18 cellular contexts compared by ENCODE assay signal in the genomic region with DNA sequence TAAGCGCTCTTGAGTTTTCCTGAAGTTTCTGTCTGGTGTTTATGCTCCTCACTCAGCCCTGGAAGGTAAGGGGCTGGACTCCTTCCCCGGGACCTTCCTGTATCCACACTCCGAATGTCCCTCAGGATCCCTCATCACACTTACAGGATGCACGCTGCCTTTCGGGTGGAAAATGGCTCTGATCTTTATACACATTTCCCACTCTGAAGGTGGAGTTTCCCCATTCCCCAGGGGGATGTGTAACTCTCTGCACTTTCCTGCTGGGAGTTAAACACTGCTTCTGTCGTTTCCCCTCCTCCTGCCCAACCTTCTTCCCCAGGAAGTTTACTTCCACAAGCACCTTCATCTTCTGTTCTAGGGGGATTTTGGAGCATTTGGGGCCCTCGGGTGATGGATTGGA.
"Had no signal": no experiment of that assay in that cellular context is flagged by ENCODE, and none has a peak within 500 bp of the region (broad histone marks: within the 10 kb centered on the region; RNA-seq: fewer than 3 reads in every experiment).

No MANE protein-coding gene starts in this region.

- H3K4me3 ChIP-seq: hepatocyte, ovary, SK-N-MC, tibial nerve had no signal

- H3K27me3 ChIP-seq: hepatocyte, ovary, tibial nerve had no signal

- ATAC-seq: activated CD4-positive, CD25-positive, alpha-beta regulatory T cell treated with anti-CD3 and anti-CD28 coated beads, Interleukin-2, amount 50 U/mL, for 24 hours; stimulated activated memory B cell treated with anti-CD40 and anti-IgM and Interleukin-4, amounts not matched to agents 10 μg/mL and 1 μg/mL and 100 μg/mL, for 72 hours had no signal

- DNase-seq: activated CD4-positive, alpha-beta T cell treated with anti-CD3 and anti-CD28 coated beads, Interleukin-2, amount 50 U/mL, for 1 hour; activated CD8-positive, alpha-beta memory T cell treated with anti-CD3 and anti-CD28 coated beads for 24 hours; activated gamma-delta T cell treated with Interleukin-2 at 50 U/mL for 16 hours; anterior cingulate cortex; endodermal cell; islet precursor cell; ovary; stimulated activated CD4-positive, alpha-beta T cell treated with anti-CD3 and anti-CD28 coated beads, Interleukin-2, amount 100 ng/mL, for 48 hours; substantia nigra; T1000 had no signal

- H3K36me3 Mint-ChIP-seq: activated naive CD8-positive, alpha-beta T cell; mesothelial cell of epicardium; stimulated activated memory B cell treated with anti-CD40 and anti-IgM and Interleukin-4, amounts not matched to agents 10 μg/mL and 1 μg/mL and 100 μg/mL, for 72 hours had no signal

- H3K9me3 ChIP-seq: ovary, tibial nerve had no signal

- H3K9me3 Mint-ChIP-seq: endodermal cell, mesothelial cell of epicardium, neural crest cell had no signal

- H3K27ac Mint-ChIP-seq: activated naive CD8-positive, alpha-beta T cell; endodermal cell; mesothelial cell of epicardium; stimulated activated memory B cell treated with anti-CD40 and anti-IgM and Interleukin-4, amounts not matched to agents 10 μg/mL and 1 μg/mL and 100 μg/mL, for 72 hours had no signal

- H3K36me3 ChIP-seq: ovary, tibial nerve had no signal

- H3K4me3 Mint-ChIP-seq: activated naive CD8-positive, alpha-beta T cell; endodermal cell; mesothelial cell of epicardium; neural crest cell; stimulated activated memory B cell treated with anti-CD40 and anti-IgM and Interleukin-4, amounts not matched to agents 10 μg/mL and 1 μg/mL and 100 μg/mL, for 72 hours had no signal

- H3K27ac ChIP-seq: hepatocyte, ovary, SK-N-MC, tibial nerve had no signal
